Comparison of ENCODE assay signal across 22 cellular contexts in the genomic region with DNA sequence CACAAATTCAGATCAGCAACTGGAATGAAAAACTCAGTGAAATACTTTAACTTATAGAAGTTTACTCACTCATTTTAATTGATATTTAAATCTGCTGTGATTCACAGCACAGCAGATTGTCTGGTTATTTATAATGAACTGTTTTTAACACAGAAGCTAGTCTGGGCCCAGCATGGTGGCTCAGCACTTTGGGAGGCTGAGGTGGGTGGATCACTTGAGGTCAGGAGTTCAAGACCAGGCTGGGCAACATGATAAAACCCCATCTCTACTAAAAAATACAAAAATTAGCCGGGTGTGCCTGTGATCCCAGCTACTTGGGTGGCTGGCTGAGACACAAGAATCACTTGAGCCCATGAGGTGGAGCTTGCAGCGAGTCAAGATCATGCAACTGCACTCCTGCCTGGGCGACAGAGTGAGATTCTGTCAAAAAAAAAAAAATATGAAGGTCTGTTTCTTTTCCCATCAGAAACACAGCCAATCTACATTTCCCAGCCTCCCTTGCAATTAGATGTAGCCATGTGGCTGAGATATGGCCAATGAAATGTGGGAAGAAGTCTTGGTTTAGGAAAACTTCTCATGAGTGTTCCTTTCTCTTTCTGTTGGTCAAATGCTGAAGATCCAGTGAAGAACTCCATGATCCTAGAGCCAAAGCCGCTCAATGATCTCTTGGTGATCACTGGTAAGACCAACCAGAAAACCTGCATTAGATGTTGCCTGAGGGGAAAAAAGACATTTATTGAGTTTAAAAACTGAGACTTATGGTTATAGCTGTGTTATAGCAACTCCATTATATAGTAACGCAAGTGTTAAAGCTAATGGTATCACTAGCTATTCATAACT. TPM values are rescaled to one million over a fixed set of nuclear protein-coding genes. Genes with fewer than 3 reads are reported as not detected.
DNase-seq lines count a peak whose midpoint lies in the region; ATAC-seq, FAIRE-seq and TF ChIP-seq lines count a peak whose summit lies in the region.
"Had no signal": no experiment of that assay in that cellular context is flagged by ENCODE, and none has a peak within 500 bp of the region (broad histone marks: within the 10 kb centered on the region; RNA-seq: fewer than 3 reads in every experiment).

No MANE protein-coding gene starts in this region.

- H3K36me3 ChIP-seq in HEK293 (ENCODE audit: control insufficient read depth in 2 of 2, insufficient read depth in 1 of 2, low read length in 2 of 2), result no peaks in the 10 kb centered on the region
- no peaks in the 10 kb centered on the region for H3K36me3 ChIP-seq in OCI-LY7 (ENCODE audit: insufficient read depth, low read length)
- no peaks in the 10 kb centered on the region for H3K36me3 ChIP-seq in K562 (ENCODE audit: control insufficient read depth, insufficient read depth, low read length)
- H3K36me3 ChIP-seq in upper lobe of left lung, result no peaks in the 10 kb centered on the region
- H3K36me3 ChIP-seq: BE2C had no signal

- H3K4me1 ChIP-seq in HEK293 (ENCODE audit: control insufficient read depth, insufficient read depth, low read length), result peaks cover 7% of the 10 kb centered on the region
- peaks cover 74% of the 10 kb centered on the region for H3K4me1 ChIP-seq in OCI-LY7 (ENCODE audit: insufficient read depth, low read length, poor library complexity, severe bottlenecking)
- H3K4me1 ChIP-seq in K562 (replicated peaks in 1 of 2; ENCODE audit: control insufficient read depth in 2 of 2, insufficient read depth in 2 of 2, low read length in 2 of 2), result peaks cover 20 to 59% of the 10 kb centered on the region in 2 experiments
- H3K4me1 ChIP-seq in upper lobe of left lung, result peaks cover 0 to 17% (median 4%) of the 10 kb centered on the region in 4 donors
- H3K4me1 ChIP-seq: BE2C had no signal

- peak overlapping the region; percentile 3 for H3K27ac Mint-ChIP-seq in activated CD8-positive, alpha-beta T cell treated with anti-CD3 and anti-CD28 coated beads, Interleukin-2, amount 10 ng/mL, durations not matched to agents 7 days and 5 days
- no peak overlapping the region for H3K27ac Mint-ChIP-seq in activated CD8-positive, alpha-beta T cell treated with anti-CD3 and anti-CD28 coated beads for 36 hours

- no peak for DNase-seq in activated CD8-positive, alpha-beta T cell treated with anti-CD3 and anti-CD28 coated beads, Interleukin-2, amount 10 ng/mL, durations not matched to agents 7 days and 5 days
- DNase-seq in activated CD8-positive, alpha-beta T cell treated with anti-CD3 and anti-CD28 coated beads for 36 hours, result no peak
- DNase-seq in OCI-LY7 (ENCODE audit: low spot score) (no peak), K562 (ENCODE audit: extremely low read depth in 1 of 4, low spot score in 3 of 4) (peak in 1 of 4 experiments; percentile 79), upper lobe of left lung (no peak)
- DNase-seq: ACHN; BE2C; C1 segment of cervical spinal cord; Caco-2; CD4-positive, CD25-positive, alpha-beta regulatory T cell; DMS79 treated with DMSO at 0.1 percent for 48 hours; GF-D8; GOT3; H7; IMR-90; KBM-7 had no signal

- intact Hi-C loops in activated CD8-positive, alpha-beta T cell treated with anti-CD3 and anti-CD28 coated beads for 36 hours (cut with micrococcal nuclease), result loop anchor here (5.0 kb wide), 1 partner anchor 219 kb away; no protein-coding TSS in a partner anchor
- intact Hi-C loops in OCI-LY7 (cut with micrococcal nuclease; ENCODE audit: unreplicated experiment) (loop anchor here (10.0 kb wide), 1 partner anchor 1141 kb away; the partner anchor contains the start of gene ZNF184), K562 (cut with micrococcal nuclease) (loop anchor here (10.0 kb wide), 2 partner anchors 741 to 801 kb away; a partner anchor contains a TSS)

- TF ChIP-seq POLR2A in K562 (conservative IDR thresholded peaks at IDR 0.05), result no peak
- TF ChIP-seq POLR2A in upper lobe of left lung (IDR thresholded peaks at IDR 0.05), result no peak

- no peak overlapping the region for H3K27ac ChIP-seq in HEK293 (ENCODE audit: extremely low read depth, low read depth, low read length)
- H3K27ac ChIP-seq in OCI-LY7 (ENCODE audit: low read depth, low read length, poor library complexity, severe bottlenecking), result no peak overlapping the region
- H3K27ac ChIP-seq in K562 (ENCODE audit: extremely low read depth, low read depth, low read length), result peak overlapping the region; percentile 62
- H3K27ac ChIP-seq in upper lobe of left lung, result no peak overlapping the region
- H3K27ac ChIP-seq: HL-60 had no signal

- TF ChIP-seq EP300 in K562 (IDR thresholded peaks at IDR 0.05; ENCODE audit: low read length) (peak; percentile 48; the same call in 1 of the 2 replicates), upper lobe of left lung (IDR thresholded peaks at IDR 0.05) (no peak)

- no peaks in the 10 kb centered on the region for H3K9me3 ChIP-seq in HEK293 (ENCODE audit: control insufficient read depth, insufficient read depth, low read depth, low read length)
- no peaks in the 10 kb centered on the region for H3K9me3 ChIP-seq in OCI-LY7 (ENCODE audit: low read length)
- no peaks in the 10 kb centered on the region for H3K9me3 ChIP-seq in K562 (replicated peaks; ENCODE audit: control insufficient read depth, insufficient read depth, low read depth, low read length)
- no peaks in the 10 kb centered on the region for H3K9me3 ChIP-seq in upper lobe of left lung
- H3K9me3 ChIP-seq: BE2C, Caco-2 had no signal

- H4K20me1 ChIP-seq in OCI-LY7 (ENCODE audit: insufficient read depth, low read length) (no peaks in the 10 kb centered on the region), K562 (replicated peaks; ENCODE audit: control insufficient read depth, insufficient read depth, low read length) (no peaks in the 10 kb centered on the region)

- POLR2A ChIA-PET in activated CD8-positive, alpha-beta T cell treated with anti-CD3 and anti-CD28 coated beads, Interleukin-2, amount 10 ng/mL, durations not matched to agents 7 days and 5 days (lab: Charles Lee), result interaction anchor here (0.6 to 1.7 kb wide), 2 partner anchors 50 to 140 kb away, joined by 3 to 5 read pairs; no protein-coding TSS in a partner anchor
- POLR2A ChIA-PET in activated CD8-positive, alpha-beta T cell treated with anti-CD3 and anti-CD28 coated beads for 36 hours (lab: Charles Lee), result interaction anchor here (1.1 to 1.7 kb wide), 2 partner anchors 8 to 236 kb away, joined by 3 to 6 read pairs; no protein-coding TSS in a partner anchor
- POLR2A ChIA-PET in HEK293 (lab: Yijun Ruan, JAX) (interaction anchor here (0.6 kb wide), 1 partner anchor 210 kb away, joined by 4 read pairs; no protein-coding TSS in a partner anchor), OCI-LY7 (lab: Charles Lee) (interaction anchor here (0.5 to 1.2 kb wide), 3 partner anchors 11 to 22 kb away, joined by 3 to 4 read pairs (median 4); no protein-coding TSS in a partner anchor), K562 (lab: Yijun Ruan, JAX) (interaction anchor here (0.6 to 13.6 kb wide), 9 partner anchors 11 to 261 kb away, joined by 3 to 197 read pairs (median 4); a partner anchor contains a TSS)

- in situ Hi-C loops in K562 (cut with MboI), result loop anchor here (10.0 to 25.0 kb wide), 2 partner anchors 241 to 779 kb away; no protein-coding TSS in a partner anchor

- BruUV-seq in OCI-LY7 (replicated peaks; lab: Mats Ljungman, UMichigan), result no TSS peak
- no TSS peak for BruUV-seq in K562 (replicated peaks; lab: Mats Ljungman, UMichigan)

- H3K9me1 ChIP-seq in K562 (ENCODE audit: control insufficient read depth, insufficient read depth, low read length), result no peaks in the 10 kb centered on the region

- H3K36me3 Mint-ChIP-seq in activated CD8-positive, alpha-beta T cell treated with anti-CD3 and anti-CD28 coated beads, Interleukin-2, amount 10 ng/mL, durations not matched to agents 7 days and 5 days (ENCODE audit: low read depth), result peaks cover 2% of the 10 kb centered on the region
- peaks cover 4% of the 10 kb centered on the region for H3K36me3 Mint-ChIP-seq in activated CD8-positive, alpha-beta T cell treated with anti-CD3 and anti-CD28 coated beads for 36 hours (ENCODE audit: low read depth)
- H3K36me3 Mint-ChIP-seq: CD4-positive, CD25-positive, alpha-beta regulatory T cell had no signal

- no peak for TF ChIP-seq CTCF in activated CD8-positive, alpha-beta T cell treated with anti-CD3 and anti-CD28 coated beads for 36 hours (IDR thresholded peaks at IDR 0.05)
- no peak for TF ChIP-seq CTCF in HEK293 (tag by site-specific recombination; IDR thresholded peaks at IDR 0.05)
- no peak for TF ChIP-seq CTCF in OCI-LY7 (conservative IDR thresholded peaks at IDR 0.05; ENCODE audit: low read length)
- TF ChIP-seq CTCF in K562 (IDR thresholded peaks at IDR 0.05 in 2 of 3, conservative IDR thresholded peaks at IDR 0.05 in 1 of 3; ENCODE audit: insufficient read depth in 2 of 3, low read depth in 1 of 3, low read length in 3 of 3), result no peak
- no peak for TF ChIP-seq CTCF in upper lobe of left lung (IDR thresholded peaks at IDR 0.05)

- CTCF ChIA-PET in activated CD8-positive, alpha-beta T cell treated with anti-CD3 and anti-CD28 coated beads, Interleukin-2, amount 10 ng/mL, durations not matched to agents 7 days and 5 days (lab: Charles Lee), result interaction anchor here (0.8 to 6.5 kb wide), 7 partner anchors 7 to 262 kb away, joined by 3 to 62 read pairs (median 7); a partner anchor contains a TSS
- CTCF ChIA-PET in activated CD8-positive, alpha-beta T cell treated with anti-CD3 and anti-CD28 coated beads for 36 hours (lab: Charles Lee), result interaction anchor here (1.1 to 6.2 kb wide), 6 partner anchors 8 to 264 kb away, joined by 3 to 31 read pairs (median 4); partner anchors contain the start of gene ABT1
- CTCF ChIA-PET in HEK293 (lab: Yijun Ruan, JAX), result interaction anchor here (0.7 to 3.2 kb wide), 10 partner anchors 8 to 262 kb away, joined by 3 to 19 read pairs (median 4); no protein-coding TSS in a partner anchor
- CTCF ChIA-PET in OCI-LY7 (lab: Charles Lee; ENCODE audit: unreplicated experiment), result no interaction called here
- CTCF ChIA-PET in K562 (lab: Yijun Ruan, JAX; ENCODE audit: low intra/inter-chr PET ratio), result interaction anchor here (0.5 kb wide), 1 partner anchor 115 kb away, joined by 4 read pairs; no protein-coding TSS in a partner anchor

- no peak for ATAC-seq in activated CD8-positive, alpha-beta T cell treated with anti-CD3 and anti-CD28 coated beads, Interleukin-2, amount 10 ng/mL, durations not matched to agents 7 days and 5 days
- ATAC-seq in activated CD8-positive, alpha-beta T cell treated with anti-CD3 and anti-CD28 coated beads for 36 hours, result no peak
- ATAC-seq in K562 (no peak; the same call in 2 of the 3 replicates), HG02885 (IDR thresholded peaks at IDR 0.05; ENCODE audit: poor library complexity, unreplicated experiment) (no peak), GM19324 (IDR thresholded peaks at IDR 0.05; ENCODE audit: low FRiP score, unreplicated experiment) (no peak), upper lobe of left lung (ENCODE audit: low FRiP score in 2 of 2) (no peak)

- H3K4me2 ChIP-seq in OCI-LY7 (ENCODE audit: low read length), result peak overlapping the region; percentile 96
- H3K4me2 ChIP-seq in K562 (ENCODE audit: insufficient read depth, low read length), result peak overlapping the region; percentile 8; the same call in 1 of the 2 replicates

- H3K4me3 ChIP-seq in HEK293 (ENCODE audit: low read depth, low read length), result no peak overlapping the region
- no peak overlapping the region for H3K4me3 ChIP-seq in OCI-LY7 (ENCODE audit: low read depth, low read length, poor library complexity, severe bottlenecking)
- H3K4me3 ChIP-seq in K562, result no peak overlapping the region
- H3K4me3 ChIP-seq in upper lobe of left lung, result no peak overlapping the region

- H3K4me1 Mint-ChIP-seq in activated CD8-positive, alpha-beta T cell treated with anti-CD3 and anti-CD28 coated beads, Interleukin-2, amount 10 ng/mL, durations not matched to agents 7 days and 5 days (ENCODE audit: low read depth), result peaks cover 61% of the 10 kb centered on the region
- peaks cover 43% of the 10 kb centered on the region for H3K4me1 Mint-ChIP-seq in activated CD8-positive, alpha-beta T cell treated with anti-CD3 and anti-CD28 coated beads for 36 hours (ENCODE audit: low read depth)

- H3K27me3 Mint-ChIP-seq in activated CD8-positive, alpha-beta T cell treated with anti-CD3 and anti-CD28 coated beads, Interleukin-2, amount 10 ng/mL, durations not matched to agents 7 days and 5 days (ENCODE audit: low read depth), result peaks cover 19% of the 10 kb centered on the region
- peaks cover 19% of the 10 kb centered on the region for H3K27me3 Mint-ChIP-seq in activated CD8-positive, alpha-beta T cell treated with anti-CD3 and anti-CD28 coated beads for 36 hours

- H3K4me3 Mint-ChIP-seq in activated CD8-positive, alpha-beta T cell treated with anti-CD3 and anti-CD28 coated beads, Interleukin-2, amount 10 ng/mL, durations not matched to agents 7 days and 5 days, result no peak overlapping the region
- no peak overlapping the region for H3K4me3 Mint-ChIP-seq in activated CD8-positive, alpha-beta T cell treated with anti-CD3 and anti-CD28 coated beads for 36 hours

- 43% methylated on average over 5 of the region's 5 CpGs for WGBS in K562 (ENCODE audit: insufficient coverage, low coverage, missing lambda C conversion rate)
- WGBS in upper lobe of left lung, 2 donors, result 76 to 83% methylated on average over 5 of the region's 5 CpGs

- no peaks in the 10 kb centered on the region for H3K27me3 ChIP-seq in K562 (ENCODE audit: control insufficient read depth in 2 of 2, insufficient read depth in 2 of 2, low read length in 2 of 2)
- H3K27me3 ChIP-seq in upper lobe of left lung, result peaks cover 0 to 50% (median 18%) of the 10 kb centered on the region in 4 donors
- H3K27me3 ChIP-seq: BE2C had no signal

- peak; percentile 26 for FAIRE-seq in K562 (lab: Jason Lieb, UNC)
- FAIRE-seq: A204.1, D721Med had no signal

- H3K79me2 ChIP-seq in OCI-LY7 (ENCODE audit: insufficient read depth, low read depth, low read length), result no peaks in the 10 kb centered on the region
- H3K79me2 ChIP-seq in K562 (ENCODE audit: control insufficient read depth, insufficient read depth, low read length), result no peaks in the 10 kb centered on the region

- H3K9me3 Mint-ChIP-seq in activated CD8-positive, alpha-beta T cell treated with anti-CD3 and anti-CD28 coated beads, Interleukin-2, amount 10 ng/mL, durations not matched to agents 7 days and 5 days (ENCODE audit: insufficient read depth), result no peaks in the 10 kb centered on the region
- no peaks in the 10 kb centered on the region for H3K9me3 Mint-ChIP-seq in activated CD8-positive, alpha-beta T cell treated with anti-CD3 and anti-CD28 coated beads for 36 hours

- H3K9ac ChIP-seq in K562 (ENCODE audit: insufficient read depth in 1 of 2, low read depth in 2 of 2, low read length in 2 of 2), result peak overlapping the region in 1 of 2 experiments; percentile 7; a peak in 1 of 4 replicates

- no peak for TF ChIP-seq RAD21 in K562 (CRISPR knock-in tag; conservative IDR thresholded peaks at IDR 0.05 in 1 of 2, IDR thresholded peaks at IDR 0.05 in 1 of 2)

- H2AFZ ChIP-seq in OCI-LY7 (ENCODE audit: low read length), result peak overlapping the region; percentile 95; the same call in 1 of the 2 replicates
- H2AFZ ChIP-seq in K562 (ENCODE audit: low read depth, low read length), result peak overlapping the region; percentile 46

- no peaks in the 10 kb centered on the region for H3K9me2 ChIP-seq in OCI-LY7 (ENCODE audit: insufficient read depth, low read length)

RNA-seq across cellular contexts. Expression of gene BTN3A2, which starts 31.3 kb away (rescaled TPM):
- 10 to 100 TPM; 69.0 to 78.3 TPM for total RNA-seq in activated CD8-positive, alpha-beta T cell treated with anti-CD3 and anti-CD28 coated beads, Interleukin-2, amount 10 ng/mL, durations not matched to agents 7 days and 5 days
- 10 to 100 TPM; 58.4 to 63.5 TPM for total RNA-seq in activated CD8-positive, alpha-beta T cell treated with anti-CD3 and anti-CD28 coated beads for 36 hours
- total RNA-seq in OCI-LY7 (2014; rRNA removed; shearing (Covaris generic)), result 47.9 and 54.5 TPM in 2 replicates
- total RNA-seq in OCI-LY7 (2022) (70.8 and 95.7 TPM in 2 replicates), K562 (2014; rRNA removed) (2.7 and 3.1 TPM in 2 replicates), K562 (2014; rRNA removed; fragmentation: Illumina TruSeq; extraction: Trizol) (5.8 and 6.8 TPM in 2 replicates), K562 (2015; rRNA removed; fragmentation: Illumina TruSeq; extraction: Trizol) (4.4 and 5.3 TPM in 2 replicates), K562 (2021) (5.1 and 6.4 TPM in 2 replicates), upper lobe of left lung (10 to 100 TPM; 30.1 to 71.2 (median 54.2) TPM)
- total RNA-seq in K562 (2011; cell fraction: chromatin; rRNA removed; ENCODE audit: low replicate concordance), result 20.7 and 24.8 TPM in 2 replicates
- total RNA-seq in K562 (2011; cell fraction: nucleolus; rRNA removed), result 11.8 and 12.0 TPM in 2 replicates
- 14.7 and 20.5 TPM in 2 replicates for total RNA-seq in K562 (2011; cell fraction: nucleoplasm; rRNA removed)
- polyA plus RNA-seq in K562 (2011; rRNA removed) (10.1 and 11.2 TPM in 2 replicates), K562 (2014; fragmentation: Illumina TruSeq; extraction: Trizol) (6.1 and 7.6 TPM in 2 replicates), K562 (2014; fragmentation: Nextera tagmentation; extraction: Ambion mirVana) (1 to 10 TPM; 3.5 to 7.5 TPM), K562 (2014; rRNA removed) (6.2 and 7.7 TPM in 2 replicates)
- polyA plus RNA-seq in K562 (2011; cell fraction: cytosol; rRNA removed), result 3.7 and 5.9 TPM in 2 replicates
- 19.2 and 19.7 TPM in 2 replicates for polyA plus RNA-seq in K562 (2011; cell fraction: nucleus; rRNA removed)
- 5.5 and 7.0 TPM in 2 replicates for polyA plus RNA-seq in K562 (2012)
- 15.3 and 16.2 TPM in 2 replicates for polyA minus RNA-seq in K562 (2011; rRNA and poly(A)+ RNA removed)
- 4.1 and 5.9 TPM in 2 replicates for polyA minus RNA-seq in K562 (2011; cell fraction: cytosol; rRNA and poly(A)+ RNA removed)
- 4.7 and 11.4 TPM in 2 replicates for polyA minus RNA-seq in K562 (2011; cell fraction: nucleus; rRNA and poly(A)+ RNA removed)

RNA-seq across cellular contexts. Expression of gene BTN2A2, which starts 49.2 kb away (rescaled TPM):
- 10 to 100 TPM; 10.3 to 11.4 TPM for total RNA-seq in activated CD8-positive, alpha-beta T cell treated with anti-CD3 and anti-CD28 coated beads, Interleukin-2, amount 10 ng/mL, durations not matched to agents 7 days and 5 days
- total RNA-seq in activated CD8-positive, alpha-beta T cell treated with anti-CD3 and anti-CD28 coated beads for 36 hours, result 10 to 100 TPM; 12.8 to 16.1 TPM
- 42.0 and 45.1 TPM in 2 replicates for total RNA-seq in OCI-LY7 (2014; rRNA removed; shearing (Covaris generic))
- total RNA-seq in OCI-LY7 (2022) (35.0 and 44.8 TPM in 2 replicates), K562 (2014; rRNA removed) (5.9 and 8.1 TPM in 2 replicates), K562 (2014; rRNA removed; fragmentation: Illumina TruSeq; extraction: Trizol) (10.0 and 10.1 TPM in 2 replicates), K562 (2015; rRNA removed; fragmentation: Illumina TruSeq; extraction: Trizol) (7.9 and 8.6 TPM in 2 replicates), K562 (2021) (10.1 and 11.5 TPM in 2 replicates), upper lobe of left lung (10 to 100 TPM; 12.2 to 59.7 (median 26.3) TPM)
- 52.6 and 53.2 TPM in 2 replicates for total RNA-seq in K562 (2011; cell fraction: chromatin; rRNA removed; ENCODE audit: low replicate concordance)
- 31.5 and 32.4 TPM in 2 replicates for total RNA-seq in K562 (2011; cell fraction: nucleolus; rRNA removed)
- 41.5 and 49.2 TPM in 2 replicates for total RNA-seq in K562 (2011; cell fraction: nucleoplasm; rRNA removed)
- polyA plus RNA-seq in K562 (2011; rRNA removed) (15.5 and 17.1 TPM in 2 replicates), K562 (2014; fragmentation: Illumina TruSeq; extraction: Trizol) (9.1 and 9.3 TPM in 2 replicates), K562 (2014; fragmentation: Nextera tagmentation; extraction: Ambion mirVana) (10 to 100 TPM in 1 of 2 experiments, 1 to 10 TPM in 1; 8.4 to 11.7 TPM), K562 (2014; rRNA removed) (10.2 and 11.9 TPM in 2 replicates)
- 11.3 and 11.6 TPM in 2 replicates for polyA plus RNA-seq in K562 (2011; cell fraction: cytosol; rRNA removed)
- polyA plus RNA-seq in K562 (2011; cell fraction: nucleus; rRNA removed), result 46.8 and 65.8 TPM in 2 replicates
- polyA plus RNA-seq in K562 (2012), result 8.6 and 14.3 TPM in 2 replicates
- polyA minus RNA-seq in K562 (2011; rRNA and poly(A)+ RNA removed), result 22.6 and 30.6 TPM in 2 replicates
- polyA minus RNA-seq in K562 (2011; cell fraction: cytosol; rRNA and poly(A)+ RNA removed), result 6.9 and 8.7 TPM in 2 replicates
- polyA minus RNA-seq in K562 (2011; cell fraction: nucleus; rRNA and poly(A)+ RNA removed), result 23.0 and 33.8 TPM in 2 replicates
